In genomic region chr6:15628499-15629131, GRCh38 we compare ENCODE assay signal across 8 cellular contexts. TPM values are rescaled to one million over a fixed set of nuclear protein-coding genes. Genes with fewer than 3 reads are reported as not detected.
DNase-seq lines count a peak whose midpoint lies in the region; ATAC-seq and TF ChIP-seq lines count a peak whose summit lies in the region.

No MANE protein-coding gene starts in this region.

- CTCF ChIA-PET in activated CD4-positive, alpha-beta T cell treated with anti-CD3 and anti-CD28 coated beads, Interleukin-2, amount 10 ng/mL, durations not matched to agents 7 days and 5 days (lab: Charles Lee) = no interaction called here

- POLR2A ChIA-PET in activated CD4-positive, alpha-beta T cell treated with anti-CD3 and anti-CD28 coated beads, Interleukin-2, amount 10 ng/mL, durations not matched to agents 7 days and 5 days (lab: Charles Lee) = interaction anchor here (0.7 to 0.8 kb wide), 2 partner anchors 312 to 526 kb away, joined by 3 read pairs; no protein-coding TSS in a partner anchor

- no peaks in the 10 kb centered on the region for H3K9me3 Mint-ChIP-seq in HFFc6
- H3K9me3 Mint-ChIP-seq in activated CD4-positive, alpha-beta T cell treated with anti-CD3 and anti-CD28 coated beads, Interleukin-2, amount 10 ng/mL, durations not matched to agents 7 days and 5 days = no peaks in the 10 kb centered on the region

- no peaks in the 10 kb centered on the region for H3K27me3 Mint-ChIP-seq in HFFc6 (ENCODE audit: insufficient read depth)
- H3K27me3 Mint-ChIP-seq in activated CD4-positive, alpha-beta T cell treated with anti-CD3 and anti-CD28 coated beads, Interleukin-2, amount 10 ng/mL, durations not matched to agents 7 days and 5 days = no peaks in the 10 kb centered on the region

- peak; percentile 73 for DNase-seq in HFFc6
- DNase-seq in activated CD4-positive, alpha-beta T cell treated with anti-CD3 and anti-CD28 coated beads, Interleukin-2, amount 10 ng/mL, durations not matched to agents 7 days and 5 days = peak; percentile 26
- DNase-seq in fibroblast of the aortic adventitia (ENCODE audit: low read depth) = peak; percentile 76
- peak; percentile 12 to 20 for DNase-seq in stimulated activated CD8-positive, alpha-beta memory T cell treated with anti-CD3 and anti-CD28 coated beads, Interleukin-4, amount 100 ng/mL, for 4 hours (ENCODE audit: low read depth in 2 of 2, low spot score in 1 of 2)
- DNase-seq in NCI-H510A treated with DMSO at 0.1 percent for 48 hours (lab: John Stamatoyannopoulos, UW) = no peak
- DNase-seq in NCI-H2081 (lab: John Stamatoyannopoulos, UW) = no peak
- no peak for DNase-seq in D341Med (ENCODE audit: low spot score)

- TF ChIP-seq CTCF in HFFc6 (IDR thresholded peaks at IDR 0.05) = no peak
- TF ChIP-seq CTCF in fibroblast of the aortic adventitia (IDR thresholded peaks at IDR 0.05; ENCODE audit: insufficient read depth, low read length) = no peak

- H3K27ac Mint-ChIP-seq in HFFc6 = peak overlapping the region; percentile 62
- no peak overlapping the region for H3K27ac Mint-ChIP-seq in activated CD4-positive, alpha-beta T cell treated with anti-CD3 and anti-CD28 coated beads, Interleukin-2, amount 10 ng/mL, durations not matched to agents 7 days and 5 days

- H3K36me3 Mint-ChIP-seq in HFFc6 (ENCODE audit: low read depth) = no peaks in the 10 kb centered on the region
- peaks cover 12% of the 10 kb centered on the region for H3K36me3 Mint-ChIP-seq in activated CD4-positive, alpha-beta T cell treated with anti-CD3 and anti-CD28 coated beads, Interleukin-2, amount 10 ng/mL, durations not matched to agents 7 days and 5 days (ENCODE audit: low read depth)

- no peak for ATAC-seq in HG03565 (IDR thresholded peaks at IDR 0.05; ENCODE audit: unreplicated experiment)

- H3K4me3 Mint-ChIP-seq in HFFc6 = peak overlapping the region; percentile 45
- H3K4me3 Mint-ChIP-seq in activated CD4-positive, alpha-beta T cell treated with anti-CD3 and anti-CD28 coated beads, Interleukin-2, amount 10 ng/mL, durations not matched to agents 7 days and 5 days = peak overlapping the region; percentile 16

- no peak overlapping the region for H3K4me3 ChIP-seq in fibroblast of the aortic adventitia (ENCODE audit: low read depth, low read length)

- peaks cover 31% of the 10 kb centered on the region for H3K4me1 Mint-ChIP-seq in HFFc6 (ENCODE audit: low read depth)
- peaks cover 24% of the 10 kb centered on the region for H3K4me1 Mint-ChIP-seq in activated CD4-positive, alpha-beta T cell treated with anti-CD3 and anti-CD28 coated beads, Interleukin-2, amount 10 ng/mL, durations not matched to agents 7 days and 5 days

RNA-seq across cellular contexts. Expression of gene DTNBP1, which starts 34.2 kb away (rescaled TPM):
- total RNA-seq in HFFc6 (2021; fragmentation: NEBNext Ultra II Directional; extraction: Animal tissue kit (Norgen Biotek cat#: 25700)) = 10 to 100 TPM; 10.4 to 15.3 (median 13.9) TPM
- total RNA-seq in activated CD4-positive, alpha-beta T cell treated with anti-CD3 and anti-CD28 coated beads, Interleukin-2, amount 10 ng/mL, durations not matched to agents 7 days and 5 days = 10 to 100 TPM; 22.3 to 23.5 TPM
- 5.8 and 6.9 TPM in 2 replicates for total RNA-seq in fibroblast of the aortic adventitia (ENCODE audit: low replicate concordance)

Comparison
In these comparisons a context has a peak if more than half of its experiments do, and no peak if none do; other contexts are left out.
1. DNase-seq: peak in HFFc6 (single experiment), activated CD4-positive, alpha-beta T cell treated with anti-CD3 and anti-CD28 coated beads, Interleukin-2, amount 10 ng/mL, durations not matched to agents 7 days and 5 days (single experiment), fibroblast of the aortic adventitia (single experiment) and stimulated activated CD8-positive, alpha-beta memory T cell treated with anti-CD3 and anti-CD28 coated beads, Interleukin-4, amount 100 ng/mL, for 4 hours (2 of 2); none in NCI-H510A treated with DMSO at 0.1 percent for 48 hours (single experiment), NCI-H2081 (0 of 2) and D341Med (single experiment).